Comparison of ENCODE assay signal across 9 cellular contexts in the genomic region with DNA sequence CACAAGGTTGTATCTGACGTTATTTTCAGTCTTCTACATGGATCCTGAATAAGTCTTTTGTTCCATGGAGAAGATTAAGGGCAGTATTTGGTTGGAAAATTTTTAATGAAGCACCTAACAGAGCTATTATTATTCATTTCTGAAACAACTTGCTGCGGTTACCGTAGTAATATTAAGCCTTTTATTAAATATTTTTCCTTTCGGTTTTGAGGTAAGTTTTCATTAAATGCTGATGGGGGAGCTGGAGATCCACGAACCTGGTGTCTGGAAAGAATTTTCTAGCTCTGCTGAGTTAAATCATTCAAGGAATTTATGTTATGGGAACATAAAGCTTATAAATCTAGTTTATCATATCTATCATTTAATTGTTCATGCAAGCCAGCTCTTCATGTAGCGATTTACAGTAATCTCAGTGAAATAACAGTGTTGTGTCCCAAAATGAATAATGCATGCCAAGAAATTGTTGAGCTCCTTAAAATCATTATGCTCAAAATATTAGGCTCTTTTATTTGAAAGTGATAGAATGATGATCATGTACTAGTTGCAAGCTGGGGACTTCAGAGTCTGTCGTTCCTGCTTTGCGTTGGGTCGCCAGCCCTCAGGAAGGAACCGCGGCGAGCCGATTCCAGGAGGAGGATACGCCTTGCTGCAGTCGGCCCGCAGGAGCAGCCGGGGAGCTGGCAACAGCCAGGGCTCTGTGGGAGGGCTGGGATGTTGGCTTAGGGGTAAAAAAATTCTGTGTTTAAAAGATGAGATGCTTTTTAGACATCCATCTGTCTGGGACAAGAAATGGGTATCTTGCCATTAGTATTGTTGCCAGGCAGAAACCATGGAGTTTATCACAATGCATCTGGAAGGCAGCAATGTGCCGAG.
A peak's percentile ranks its signal among the peaks of the same experiment; 100 is the strongest.
DNase-seq lines count a peak whose midpoint lies in the region; ATAC-seq, FAIRE-seq and TF ChIP-seq lines count a peak whose summit lies in the region.
"Had no signal": no experiment of that assay in that cellular context is flagged by ENCODE, and none has a peak within 500 bp of the region (broad histone marks: within the 10 kb centered on the region; RNA-seq: fewer than 3 reads in every experiment).

No MANE protein-coding gene starts in this region.

- H3K4me1 Mint-ChIP-seq in H9, result peaks cover 10 to 17% of the 10 kb centered on the region in 2 experiments
- H3K4me1 Mint-ChIP-seq in T-cell, result peaks cover 37 to 68% (median 58%) of the 10 kb centered on the region in 3 donors

- no peak overlapping the region for H3K4ac ChIP-seq in H9 (ENCODE audit: low read depth, low read length)

- no peaks in the 10 kb centered on the region for H3K9me3 ChIP-seq in H9 (ENCODE audit: control insufficient read depth, low read depth, low read length)
- H3K9me3 ChIP-seq in breast epithelium, result no peaks in the 10 kb centered on the region
- H3K9me3 ChIP-seq in skeletal muscle satellite cell (replicated peaks; ENCODE audit: low read length), result no peaks in the 10 kb centered on the region

- H3K4me3 ChIP-seq in breast epithelium (peak overlapping the region; percentile 31 to 38 (median 33)), skeletal muscle satellite cell (ENCODE audit: low read length) (peak overlapping the region; percentile 11)

- no peak overlapping the region for H3K4me2 ChIP-seq in H9 (ENCODE audit: insufficient read depth, insufficient read length, low read length)
- peak overlapping the region; percentile 74 for H3K4me2 ChIP-seq in skeletal muscle satellite cell (ENCODE audit: low read length)

- CTCF ChIA-PET in T-cell (lab: Charles Lee), result no interaction called here

- no peak for ATAC-seq in T-cell (replicated peaks in 1 of 4)

- TF ChIP-seq POLR2A in breast epithelium (IDR thresholded peaks at IDR 0.05), result no peak

- no peak overlapping the region for H2BK5ac ChIP-seq in H9 (ENCODE audit: insufficient read length, low read length)

- peak; percentile 98 for FAIRE-seq in islet of Langerhans (lab: Jason Lieb, UNC)
- FAIRE-seq in HTR-8/SVneo (lab: Jason Lieb, UNC), result no peak

- no peak overlapping the region for H4K91ac ChIP-seq in H9 (ENCODE audit: insufficient read length, low read depth, low read length)

- no peak overlapping the region for H3K23ac ChIP-seq in H9 (ENCODE audit: insufficient read length, low read depth, low read length)

- H3K9ac ChIP-seq in H9 (ENCODE audit: extremely low read depth, insufficient read length, low read length) (no peak overlapping the region), skeletal muscle satellite cell (ENCODE audit: low read depth, low read length) (peak overlapping the region; percentile 60)

- H3K27ac Mint-ChIP-seq in H9, result peak overlapping the region in 2 of 3 experiments; percentile 16 to 54; a peak in 1 of 7 replicates
- H3K27ac Mint-ChIP-seq in T-cell, result no peak overlapping the region
- H3K27ac Mint-ChIP-seq: activated T-cell treated with anti-CD3 and anti-CD28 coated beads, Interleukin-2, amount 50 U/mL, for 72 hours had no signal

- H3K27me3 ChIP-seq in H9 (ENCODE audit: insufficient read depth, low read length), result no peaks in the 10 kb centered on the region
- no peaks in the 10 kb centered on the region for H3K27me3 ChIP-seq in breast epithelium
- H3K27me3 ChIP-seq in skeletal muscle satellite cell (ENCODE audit: control insufficient read depth, insufficient read depth, low read length), result no peaks in the 10 kb centered on the region

- no peak overlapping the region for H3T11ph ChIP-seq in H9 (ENCODE audit: low read length)

- H3K18ac ChIP-seq in H9 (ENCODE audit: insufficient read length, low read depth, low read length), result no peak overlapping the region

- no peak for DNase-seq in H9
- no peak for DNase-seq in breast epithelium (ENCODE audit: low spot score in 2 of 2)
- no peak for DNase-seq in T-cell
- DNase-seq in HTR-8/SVneo (ENCODE audit: insufficient read length, low spot score), result no peak
- no peak for DNase-seq in activated naive CD4-positive, alpha-beta T cell treated with Interleukin-2 at 50 U/mL for 16 hours
- no peak for DNase-seq in NCI-H128 (lab: John Stamatoyannopoulos, UW; ENCODE audit: unreplicated experiment)

- H3K36me3 ChIP-seq in breast epithelium (no peaks in the 10 kb centered on the region), skeletal muscle satellite cell (ENCODE audit: insufficient read depth, low read length) (peaks cover 2% of the 10 kb centered on the region)

- no peaks in the 10 kb centered on the region for H3K9me3 Mint-ChIP-seq in H9
- no peaks in the 10 kb centered on the region for H3K9me3 Mint-ChIP-seq in T-cell
- H3K9me3 Mint-ChIP-seq: activated T-cell treated with anti-CD3 and anti-CD28 coated beads, Interleukin-2, amount 50 U/mL, for 72 hours had no signal

- no peak overlapping the region for H2AFZ ChIP-seq in H9 (ENCODE audit: low read length)

- H3K4me1 ChIP-seq in H9 (ENCODE audit: insufficient read depth, low read length), result peaks cover 3% of the 10 kb centered on the region; the same call in 1 of the 2 replicates
- no peaks in the 10 kb centered on the region for H3K4me1 ChIP-seq in breast epithelium
- peaks cover 46% of the 10 kb centered on the region for H3K4me1 ChIP-seq in skeletal muscle satellite cell (ENCODE audit: control insufficient read depth, insufficient read depth, low read length)

- POLR2A ChIA-PET in T-cell (lab: Charles Lee), result no interaction called here

- no peak overlapping the region for H3K14ac ChIP-seq in H9 (ENCODE audit: insufficient read depth, low read length)

- no peak overlapping the region for H2AK5ac ChIP-seq in H9 (ENCODE audit: insufficient read length, low read length)

- H2BK20ac ChIP-seq in H9 (ENCODE audit: low read depth, low read length, poor library complexity, severe bottlenecking), result no peak overlapping the region

- H4K20me1 ChIP-seq in H9 (ENCODE audit: control insufficient read depth, insufficient read depth, insufficient read length), result no peaks in the 10 kb centered on the region

- peak; percentile 52; the same call in 2 of the 3 replicates for TF ChIP-seq CTCF in H9 (conservative IDR thresholded peaks at IDR 0.05)
- peak in 2 of 3 donors; percentile 42 to 48 for TF ChIP-seq CTCF in breast epithelium (IDR thresholded peaks at IDR 0.05)

- H3K27me3 Mint-ChIP-seq in H9 (ENCODE audit: low read depth) (no peaks in the 10 kb centered on the region), T-cell (no peaks in the 10 kb centered on the region)

- no peak overlapping the region for H3K56ac ChIP-seq in H9 (ENCODE audit: insufficient read length, low read depth, low read length)

- H3K4me3 Mint-ChIP-seq in H9, result no peak overlapping the region
- H3K4me3 Mint-ChIP-seq in T-cell, result no peak overlapping the region
- H3K4me3 Mint-ChIP-seq: activated T-cell treated with anti-CD3 and anti-CD28 coated beads, Interleukin-2, amount 50 U/mL, for 72 hours had no signal

- no peak overlapping the region for H3K27ac ChIP-seq in H9 (ENCODE audit: insufficient read length, low read depth, low read length)
- peak overlapping the region in 1 of 2 donors; percentile 38 for H3K27ac ChIP-seq in breast epithelium

- no peak overlapping the region for H4K5ac ChIP-seq in H9 (ENCODE audit: insufficient read length, low read depth, low read length)

- H2BK120ac ChIP-seq in H9 (ENCODE audit: low read depth, low read length, poor library complexity, severe bottlenecking), result no peak overlapping the region

- peaks cover 0 to 13% (median 11%) of the 10 kb centered on the region in 3 experiments; a peak in 5 of 7 replicates for H3K36me3 Mint-ChIP-seq in H9 (ENCODE audit: insufficient read depth in 1 of 3, low read depth in 3 of 3)
- H3K36me3 Mint-ChIP-seq in T-cell, result peaks cover 38% of the 10 kb centered on the region

- no peak overlapping the region for H2BK15ac ChIP-seq in H9 (ENCODE audit: low read depth, low read length)

- no CpG with 5 or more reads among the region's 18 CpGs for WGBS in H9 (ENCODE audit: extremely low coverage, insufficient read length, low lambda C conversion rate)

- intact Hi-C loops in breast epithelium (cut with DNase I; ENCODE audit: low total_unique reads), result no loop called here

- H3K79me1 ChIP-seq in H9 (ENCODE audit: insufficient read depth, low read depth, low read length, poor library complexity, severe bottlenecking), result no peaks in the 10 kb centered on the region

- no peaks in the 10 kb centered on the region for H3K79me2 ChIP-seq in H9 (ENCODE audit: insufficient read depth, low read length)

- H4K8ac ChIP-seq in H9 (replicated peaks; ENCODE audit: insufficient read length, low read depth, low read length), result no peak overlapping the region

- no peak overlapping the region for H2BK12ac ChIP-seq in H9 (ENCODE audit: insufficient read length, low read depth, low read length)

- no peaks in the 10 kb centered on the region for H3K23me2 ChIP-seq in H9 (ENCODE audit: insufficient read length, low read depth, low read length, poor library complexity, severe bottlenecking)

Comparison
In these comparisons a context has a peak if more than half of its experiments do, and no peak if none do; other contexts are left out.
1. H3K27ac Mint-ChIP-seq: peak in H9 (2 of 3); none in T-cell (0 of 2).